Comparison of ENCODE assay signal across 10 cellular contexts in genomic region chr1:152777510-152778137, GRCh38. TPM values are rescaled to one million over a fixed set of nuclear protein-coding genes. Genes with fewer than 3 reads are reported as not detected.
DNase-seq lines count a peak whose midpoint lies in the region; ATAC-seq and TF ChIP-seq lines count a peak whose summit lies in the region.
"Had no signal": no experiment of that assay in that cellular context is flagged by ENCODE, and none has a peak within 500 bp of the region (broad histone marks: within the 10 kb centered on the region; RNA-seq: fewer than 3 reads in every experiment).

No MANE protein-coding gene starts in this region.

- TF ChIP-seq CTCF in GM12875 (IDR thresholded peaks at IDR 0.05; ENCODE audit: borderline replicate concordance, insufficient read depth, low read depth, low read length) (peak; percentile 73), OCI-LY1 (IDR thresholded peaks at IDR 0.05; ENCODE audit: low read length) (peak; percentile 59; the same call in 1 of the 2 replicates), fibroblast of the aortic adventitia (IDR thresholded peaks at IDR 0.05; ENCODE audit: insufficient read depth, low read length) (peak; percentile 11), thyroid gland (IDR thresholded peaks at IDR 0.05) (peak in 1 of 6 experiments; percentile 8)

- no peak overlapping the region for H3K4me2 ChIP-seq in OCI-LY1 (ENCODE audit: low read length)

- no peaks in the 10 kb centered on the region for H3K9me2 ChIP-seq in OCI-LY1 (ENCODE audit: low read depth, low read length)

- H3K4me3 ChIP-seq in GM12875 (ENCODE audit: low read depth, low read length) = no peak overlapping the region
- H3K4me3 ChIP-seq in OCI-LY1 (ENCODE audit: low read depth, low read length, poor library complexity, severe bottlenecking) = no peak overlapping the region
- H3K4me3 ChIP-seq in fibroblast of the aortic adventitia (ENCODE audit: low read depth, low read length) = no peak overlapping the region
- H3K4me3 ChIP-seq in thyroid gland (replicated peaks in 1 of 3) = no peak overlapping the region

- H3K9ac ChIP-seq in OCI-LY1 (ENCODE audit: low read length) = no peak overlapping the region

- H3F3A ChIP-seq in OCI-LY1 (ENCODE audit: insufficient read depth, low read length) = no peaks in the 10 kb centered on the region

- H2AFZ ChIP-seq in OCI-LY1 (ENCODE audit: low read length) = no peak overlapping the region

- intact Hi-C loops in thyroid gland (cut with DNase I) = no loop called here

- WGBS in thyroid gland, 2 donors = 54 to 67% methylated on average over 4 of the region's 4 CpGs

- H3K4me1 ChIP-seq in OCI-LY1 (ENCODE audit: insufficient read depth, low read length, severe bottlenecking) (no peaks in the 10 kb centered on the region), thyroid gland (no peaks in the 10 kb centered on the region)

- H4K20me1 ChIP-seq in OCI-LY1 (ENCODE audit: insufficient read depth, low read length) = no peaks in the 10 kb centered on the region

- H3K27ac ChIP-seq in OCI-LY1 (ENCODE audit: low read depth, low read length, poor library complexity, severe bottlenecking) = no peak overlapping the region
- H3K27ac ChIP-seq in thyroid gland = no peak overlapping the region

- no peak for ATAC-seq in GM21447 (IDR thresholded peaks at IDR 0.05; ENCODE audit: unreplicated experiment)

- no peaks in the 10 kb centered on the region for H3K36me3 ChIP-seq in OCI-LY1 (ENCODE audit: insufficient read depth, low read length)
- H3K36me3 ChIP-seq in thyroid gland = no peaks in the 10 kb centered on the region

- no peaks in the 10 kb centered on the region for H3K79me2 ChIP-seq in OCI-LY1 (ENCODE audit: insufficient read depth, low read length)

- H3K27me3 ChIP-seq in OCI-LY1 (ENCODE audit: insufficient read depth, low read length) (no peaks in the 10 kb centered on the region), thyroid gland (no peaks in the 10 kb centered on the region)

- DNase-seq in NCI-H1105 treated with DMSO at 0.1 percent for 48 hours (lab: John Stamatoyannopoulos, UW) = peak; percentile 2
- no peak for DNase-seq in NCI-H1105 (lab: John Stamatoyannopoulos, UW)
- DNase-seq in fibroblast of the aortic adventitia (ENCODE audit: low read depth) = no peak
- DNase-seq in NCI-H524 treated with DMSO at 0.1 percent for 48 hours (lab: John Stamatoyannopoulos, UW) = no peak
- DNase-seq in thyroid gland = no peak
- DNase-seq: SW 1271 had no signal

- H3K9me3 ChIP-seq in OCI-LY1 (ENCODE audit: low read length) (no peaks in the 10 kb centered on the region), thyroid gland (no peaks in the 10 kb centered on the region)

- no peak for TF ChIP-seq POLR2A in thyroid gland (IDR thresholded peaks at IDR 0.05)

RNA-seq across cellular contexts. Expression of gene LCE1F, which starts 2.7 kb away (rescaled TPM):
- not detected in 2 replicates for total RNA-seq in fibroblast of the aortic adventitia (ENCODE audit: low replicate concordance)
- not detected for total RNA-seq in thyroid gland
- total RNA-seq: urinary bladder had no signal

RNA-seq across cellular contexts. Expression of gene LCE1E, which starts 8.4 kb away (rescaled TPM):
- total RNA-seq in fibroblast of the aortic adventitia (ENCODE audit: low replicate concordance) (not detected in 2 replicates), thyroid gland (not detected)
- total RNA-seq: urinary bladder had no signal

RNA-seq across cellular contexts. Expression of gene LCE1D, which starts 18.9 kb away (rescaled TPM):
- total RNA-seq in fibroblast of the aortic adventitia (ENCODE audit: low replicate concordance) (not detected in 2 replicates), thyroid gland (not detected)
- total RNA-seq: urinary bladder had no signal

RNA-seq across cellular contexts. Expression of gene KPRP, which starts 19.8 kb away (rescaled TPM):
- total RNA-seq in fibroblast of the aortic adventitia (ENCODE audit: low replicate concordance) (not detected in 2 replicates), thyroid gland (not detected)
- total RNA-seq: urinary bladder had no signal

RNA-seq across cellular contexts. Expression of gene LCE1C, which starts 28.8 kb away (rescaled TPM):
- total RNA-seq in fibroblast of the aortic adventitia (ENCODE audit: low replicate concordance) (not detected in 2 replicates), thyroid gland (not detected)
- total RNA-seq: urinary bladder had no signal
